Comparison of ENCODE assay signal across 11 cellular contexts in the genomic region with DNA sequence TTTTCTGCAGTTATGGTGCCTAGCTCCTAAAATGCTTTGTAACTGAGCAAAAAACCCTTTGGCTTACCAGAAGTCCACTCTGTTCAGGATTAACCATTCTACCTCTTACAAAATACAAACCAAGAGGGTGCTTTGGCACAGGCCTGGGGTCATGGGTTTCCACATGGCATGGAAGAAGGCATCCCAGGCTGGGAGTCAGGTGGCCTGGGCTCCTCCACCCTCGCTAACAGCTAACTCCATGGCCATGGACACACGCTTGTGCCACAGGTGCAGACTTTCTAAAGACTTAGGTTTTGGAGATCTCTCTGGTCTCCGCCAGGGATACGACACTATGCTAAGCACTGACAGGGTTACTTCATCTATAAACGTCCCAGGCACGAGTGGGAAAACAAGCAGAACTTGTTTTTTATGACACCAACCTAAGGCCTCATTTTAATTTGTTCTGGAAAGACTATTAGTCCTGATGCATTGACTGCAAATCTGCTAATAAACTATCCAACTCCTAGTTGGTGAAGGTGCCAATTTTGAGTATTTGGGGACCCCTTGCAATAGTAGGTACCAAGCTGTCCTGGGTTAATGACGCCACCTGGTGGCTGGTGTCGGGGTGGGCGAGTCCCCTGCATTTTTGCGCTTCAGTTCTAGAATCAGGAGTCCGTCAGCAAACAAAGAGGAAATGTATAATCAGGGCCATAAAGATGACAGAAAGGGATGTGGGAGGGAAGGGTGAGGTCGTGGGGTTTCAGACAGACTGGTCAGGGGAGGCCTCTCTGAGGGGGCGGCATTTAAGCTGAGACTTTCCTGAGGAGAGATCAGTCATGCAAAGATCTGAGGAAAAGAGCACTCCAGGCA. TPM values are rescaled to one million over a fixed set of nuclear protein-coding genes. Genes with fewer than 3 reads are reported as not detected.
A peak's percentile ranks its signal among the peaks of the same experiment; 100 is the strongest.
DNase-seq lines count a peak whose midpoint lies in the region; ATAC-seq and TF ChIP-seq lines count a peak whose summit lies in the region.
"Had no signal": no experiment of that assay in that cellular context is flagged by ENCODE, and none has a peak within 500 bp of the region (broad histone marks: within the 10 kb centered on the region; RNA-seq: fewer than 3 reads in every experiment).

No MANE protein-coding gene starts in this region.

- peaks cover 12% of the 10 kb centered on the region for H3K9me3 ChIP-seq in AG04450 (ENCODE audit: control insufficient read depth, insufficient read depth, low read length)
- H3K9me3 ChIP-seq in Panc1 (ENCODE audit: control insufficient read depth, insufficient read depth, low read depth, low read length) = no peaks in the 10 kb centered on the region

- intact Hi-C loops in Panc1 (cut with micrococcal nuclease; ENCODE audit: unreplicated experiment) = no loop called here

- TF ChIP-seq CTCF in AG04450 (IDR thresholded peaks at IDR 0.05; ENCODE audit: low read depth, low read length) (peak; percentile 50), GM10266 (IDR thresholded peaks at IDR 0.05; ENCODE audit: control insufficient read depth, insufficient read depth, low read depth, missing control alignments) (peak; percentile 30), Panc1 (IDR thresholded peaks at IDR 0.05) (peak; percentile 22), glutamatergic neuron (IDR thresholded peaks at IDR 0.05; ENCODE audit: partially characterized antibody, unreplicated experiment) (peak; percentile 76)

- DNase-seq in AG04450 (ENCODE audit: low read depth, low spot score) (no peak), GM10266 (ENCODE audit: extremely low spot score) (no peak), Panc1 (ENCODE audit: low read depth, low spot score) (no peak), glutamatergic neuron (peak; percentile 62), NCI-H1930 (lab: John Stamatoyannopoulos, UW) (no peak), NCI-H2107 (lab: John Stamatoyannopoulos, UW) (no peak), NCI-H1436 (lab: John Stamatoyannopoulos, UW) (no peak), NCI-H1436 treated with DMSO at 0.1 percent for 48 hours (lab: John Stamatoyannopoulos, UW) (no peak)
- DNase-seq: KG1, SHP77 treated with DMSO at 0.1 percent for 48 hours had no signal

- no peaks in the 10 kb centered on the region for H3K36me3 ChIP-seq in Panc1 (ENCODE audit: control insufficient read depth, insufficient read depth, low read length)

- H3K4me3 Mint-ChIP-seq in glutamatergic neuron (ENCODE audit: unreplicated experiment) = no peak overlapping the region
- H3K4me3 Mint-ChIP-seq: activated T-helper 17 cell treated with anti-CD3 and anti-CD28 coated beads, Interleukin-2, amount 50 U/mL, for 72 hours had no signal

- in situ Hi-C loops in Panc1 (cut with HindIII; ENCODE audit: low pct_unique_long_range_greater_than_20kb, low sequenced_read_pairs) = no loop called here

- CTCF ChIA-PET in AG04450 (lab: Charles Lee) (interaction anchor here (0.6 to 4.0 kb wide), 3 partner anchors 139 to 219 kb away, joined by 3 to 49 read pairs (median 6); no protein-coding TSS in a partner anchor), Panc1 (lab: Charles Lee) (no interaction called here)

- H3K9me3 Mint-ChIP-seq in glutamatergic neuron (ENCODE audit: unreplicated experiment) = no peaks in the 10 kb centered on the region

- no peak for ATAC-seq in Panc1
- ATAC-seq: activated T-helper 17 cell treated with anti-CD3 and anti-CD28 coated beads, Interleukin-2, amount 50 U/mL, for 72 hours had no signal

- H3K4me3 ChIP-seq in AG04450 (ENCODE audit: low read depth, low read length) (no peak overlapping the region), Panc1 (ENCODE audit: low read depth in 2 of 2, low read length in 2 of 2) (no peak overlapping the region)

- peaks cover 7% of the 10 kb centered on the region for H3K36me3 Mint-ChIP-seq in glutamatergic neuron (ENCODE audit: unreplicated experiment)

- no TSS peak for BruUV-seq in Panc1 (replicated peaks; lab: Mats Ljungman, UMichigan)

- peaks cover 3% of the 10 kb centered on the region for H3K4me1 Mint-ChIP-seq in glutamatergic neuron (ENCODE audit: low read depth, unreplicated experiment)
- H3K4me1 Mint-ChIP-seq: activated T-helper 17 cell treated with anti-CD3 and anti-CD28 coated beads, Interleukin-2, amount 50 U/mL, for 72 hours had no signal

- peaks cover 3% of the 10 kb centered on the region for H3K27me3 ChIP-seq in AG04450 (ENCODE audit: control insufficient read depth, insufficient read depth, low read length)
- no peaks in the 10 kb centered on the region for H3K27me3 ChIP-seq in Panc1 (ENCODE audit: control insufficient read depth, insufficient read depth, low read length)

- H3K27ac ChIP-seq in AG04450 (ENCODE audit: low read depth, low read length) = no peak overlapping the region
- H3K27ac ChIP-seq in Panc1 (ENCODE audit: low read length) = no peak overlapping the region

- POLR2A ChIA-PET in AG04450 (lab: Yijun Ruan, JAX) (no interaction called here), Panc1 (lab: Charles Lee) (no interaction called here)

- 0 out of 2 replicates have a peak, but pooled peaks cover 2% of the 10 kb centered on the region for H3K4me1 ChIP-seq in Panc1 (ENCODE audit: control insufficient read depth, insufficient read depth, low read length)

- no peak overlapping the region for H3K27ac Mint-ChIP-seq in glutamatergic neuron (ENCODE audit: unreplicated experiment)
- H3K27ac Mint-ChIP-seq: activated T-helper 17 cell treated with anti-CD3 and anti-CD28 coated beads, Interleukin-2, amount 50 U/mL, for 72 hours had no signal

- H3K27me3 Mint-ChIP-seq in glutamatergic neuron (ENCODE audit: unreplicated experiment) = peaks cover 5% of the 10 kb centered on the region

RNA-seq across cellular contexts. Expression of a gene that starts 10.3 kb away (rescaled TPM):
- polyA plus RNA-seq in AG04450 (2011; rRNA removed) = 19.5 and 20.6 TPM in 2 replicates
- polyA minus RNA-seq in AG04450 (2011; rRNA and poly(A)+ RNA removed) = 10.3 and 14.5 TPM in 2 replicates
- 143 TPM for total RNA-seq in Panc1 (2021; ENCODE audit: unreplicated experiment)
- polyA plus RNA-seq in Panc1 (2012; ENCODE audit: insufficient read length) = 320 TPM
- total RNA-seq in glutamatergic neuron (ENCODE audit: unreplicated experiment) = 2.8 TPM
- total RNA-seq: activated T-helper 17 cell treated with anti-CD3 and anti-CD28 coated beads, Interleukin-2, amount 50 U/mL, for 72 hours had no signal

RNA-seq across cellular contexts. Expression of a gene that starts 49.8 kb away (rescaled TPM):
- polyA plus RNA-seq in AG04450 (2011; rRNA removed) = 5.6 and 6.4 TPM in 2 replicates
- 12.2 and 17.3 TPM in 2 replicates for polyA minus RNA-seq in AG04450 (2011; rRNA and poly(A)+ RNA removed)
- total RNA-seq in Panc1 (2021; ENCODE audit: unreplicated experiment) = 88.0 TPM
- polyA plus RNA-seq in Panc1 (2012; ENCODE audit: insufficient read length) = 55.0 TPM
- 1.5 TPM for total RNA-seq in glutamatergic neuron (ENCODE audit: unreplicated experiment)

Comparison
In these comparisons a context has a peak if more than half of its experiments do, and no peak if none do; other contexts are left out.
1. CTCF ChIP-seq: peak in every context shown above with its lines; median percentile 76 in glutamatergic neuron; 50 in AG04450; 30 in GM10266; 22 in Panc1.
2. RNA of a gene that starts 10.3 kb away (total RNA-seq): 143 TPM in Panc1 (single experiment); 2.8 TPM in glutamatergic neuron (single experiment); every median in the first group is over 10 times any median in the second.
3. RNA of a gene that starts 49.8 kb away (total RNA-seq): 88.0 TPM in Panc1 (single experiment); 1.5 TPM in glutamatergic neuron (single experiment); every median in the first group is over 10 times any median in the second.